Comparison of ENCODE assay signal across 27 cellular contexts in the genomic region with DNA sequence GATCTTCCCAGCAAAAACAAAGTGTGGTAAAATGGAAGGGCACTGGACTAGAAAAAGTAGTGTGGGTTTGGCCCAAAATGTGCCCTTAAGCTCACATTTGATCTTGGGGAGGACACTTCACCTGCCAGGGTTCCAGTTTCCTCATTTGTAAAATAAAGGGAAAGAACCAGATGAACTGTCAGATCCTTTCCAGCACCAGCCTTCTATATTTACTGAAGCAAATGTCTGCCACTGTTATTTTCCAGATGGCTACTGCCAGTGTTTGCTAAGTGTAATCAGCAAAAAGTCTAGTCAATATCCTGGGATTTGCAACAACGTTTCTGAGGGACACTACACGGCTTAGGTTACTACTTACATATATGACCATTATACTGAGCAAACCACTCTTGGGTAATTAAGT.
"Had no signal": no experiment of that assay in that cellular context is flagged by ENCODE, and none has a peak within 500 bp of the region (broad histone marks: within the 10 kb centered on the region; RNA-seq: fewer than 3 reads in every experiment).

No MANE protein-coding gene starts in this region.

- H3K4me1 Mint-ChIP-seq: activated B cell treated with CpG ODN at 0.5 μM for 24 hours; activated naive CD4-positive, alpha-beta T cell treated with anti-CD3 and anti-CD28 coated beads, Interleukin-2, amount 50 U/mL, for 24 hours; activated naive CD8-positive, alpha-beta T cell treated with anti-CD3 and anti-CD28 coated beads, Interleukin-2, amount 50 U/mL, for 24 hours; nephron; stimulated activated effector memory CD8-positive, alpha-beta T cell treated with anti-CD3 and anti-CD28 coated beads, Interleukin-12 subunit alpha, Interleukin-12 subunit beta, amount 100 ng/mL, for 72 hours had no signal

- H3K27ac Mint-ChIP-seq: activated B cell treated with CpG ODN at 0.5 μM for 24 hours; activated CD8-positive, alpha-beta T cell treated with anti-CD3 and anti-CD28 coated beads for 36 hours; activated naive CD4-positive, alpha-beta T cell treated with anti-CD3 and anti-CD28 coated beads, Interleukin-2, amount 50 U/mL, for 24 hours; activated naive CD8-positive, alpha-beta T cell treated with anti-CD3 and anti-CD28 coated beads, Interleukin-2, amount 50 U/mL, for 24 hours; activated T-helper 2 cell treated with anti-CD3 and anti-CD28 coated beads, Interferon-gamma antibody, Interleukin-2, Interleukin-4, amounts not matched to agents 10 μg/mL and 5 μg/mL and 100 μg/mL, durations not matched to agents 14 hours and 24 hours and 36 hours; effector memory CD8-positive, alpha-beta T cell; nephron; stimulated activated effector memory CD8-positive, alpha-beta T cell treated with anti-CD3 and anti-CD28 coated beads, Interleukin-12 subunit alpha, Interleukin-12 subunit beta, amount 100 ng/mL, for 72 hours had no signal

- H3K4me3 ChIP-seq: gastroesophageal sphincter, skin epidermis, stomach, thyroid gland had no signal

- H3K9me3 Mint-ChIP-seq: activated B cell treated with CpG ODN at 0.5 μM for 24 hours; activated naive CD4-positive, alpha-beta T cell treated with anti-CD3 and anti-CD28 coated beads, Interleukin-2, amount 50 U/mL, for 24 hours; activated T-helper 2 cell treated with anti-CD3 and anti-CD28 coated beads, Interferon-gamma antibody, Interleukin-2, Interleukin-4, amounts not matched to agents 10 μg/mL and 5 μg/mL and 100 μg/mL, durations not matched to agents 14 hours and 24 hours and 36 hours; nephron had no signal

- H3K36me3 ChIP-seq: gastroesophageal sphincter, stomach, thyroid gland had no signal

- H3K27me3 ChIP-seq: gastroesophageal sphincter, stomach, thyroid gland had no signal

- DNase-seq: activated B cell treated with CpG ODN at 0.5 μM for 24 hours; activated CD4-positive, alpha-beta T cell treated with anti-CD3 and anti-CD28 coated beads, Interleukin-2, amount 50 U/mL, for 1 hour; activated CD8-positive, alpha-beta T cell treated with anti-CD3 and anti-CD28 coated beads for 36 hours; activated naive CD8-positive, alpha-beta T cell treated with anti-CD3 and anti-CD28 coated beads, Interleukin-2, amount 50 U/mL, for 24 hours; activated T-cell treated with anti-CD3 and anti-CD28 coated beads, Interleukin-2, amount 50 U/mL, for 48 hours; amygdala; caudate nucleus; cortex of kidney; effector memory CD8-positive, alpha-beta T cell; erythroblast; head of caudate nucleus; hippocampal formation; kidney; left colon; mammary epithelial cell; retina; stimulated activated CD4-positive, alpha-beta T cell treated with anti-CD3 and anti-CD28 coated beads, Interleukin-4, amount 100 ng/mL, for 24 hours; stomach; T-helper 2 cell; thyroid gland had no signal

- H3K36me3 Mint-ChIP-seq: activated naive CD4-positive, alpha-beta T cell treated with anti-CD3 and anti-CD28 coated beads, Interleukin-2, amount 50 U/mL, for 24 hours; stimulated activated effector memory CD8-positive, alpha-beta T cell treated with anti-CD3 and anti-CD28 coated beads, Interleukin-12 subunit alpha, Interleukin-12 subunit beta, amount 100 ng/mL, for 72 hours had no signal

- H3K4me1 ChIP-seq: gastroesophageal sphincter, stomach, thyroid gland had no signal

- H3K4me3 Mint-ChIP-seq: activated B cell treated with CpG ODN at 0.5 μM for 24 hours; activated CD8-positive, alpha-beta T cell treated with anti-CD3 and anti-CD28 coated beads for 36 hours; activated naive CD4-positive, alpha-beta T cell treated with anti-CD3 and anti-CD28 coated beads, Interleukin-2, amount 50 U/mL, for 24 hours; activated naive CD8-positive, alpha-beta T cell treated with anti-CD3 and anti-CD28 coated beads, Interleukin-2, amount 50 U/mL, for 24 hours; effector memory CD8-positive, alpha-beta T cell; nephron; stimulated activated effector memory CD8-positive, alpha-beta T cell treated with anti-CD3 and anti-CD28 coated beads, Interleukin-12 subunit alpha, Interleukin-12 subunit beta, amount 100 ng/mL, for 72 hours had no signal

- ATAC-seq: activated CD8-positive, alpha-beta T cell treated with anti-CD3 and anti-CD28 coated beads for 36 hours; activated naive CD8-positive, alpha-beta T cell treated with anti-CD3 and anti-CD28 coated beads, Interleukin-2, amount 50 U/mL, for 24 hours; effector memory CD8-positive, alpha-beta T cell; gastroesophageal sphincter; left colon; sciatic nerve; stimulated activated effector memory CD8-positive, alpha-beta T cell treated with anti-CD3 and anti-CD28 coated beads, Interleukin-12 subunit alpha, Interleukin-12 subunit beta, amount 100 ng/mL, for 72 hours had no signal

- H3K9me3 ChIP-seq: gastroesophageal sphincter, thyroid gland had no signal

- H3K27me3 Mint-ChIP-seq: activated B cell treated with CpG ODN at 0.5 μM for 24 hours; activated CD8-positive, alpha-beta T cell treated with anti-CD3 and anti-CD28 coated beads for 36 hours; activated naive CD4-positive, alpha-beta T cell treated with anti-CD3 and anti-CD28 coated beads, Interleukin-2, amount 50 U/mL, for 24 hours; activated naive CD8-positive, alpha-beta T cell treated with anti-CD3 and anti-CD28 coated beads, Interleukin-2, amount 50 U/mL, for 24 hours; effector memory CD8-positive, alpha-beta T cell had no signal

- H3K27ac ChIP-seq: gastroesophageal sphincter, skin epidermis, stomach, thyroid gland had no signal
